In genomic region chr3:31531992-31532586, GRCh38 we compare ENCODE assay signal across 8 cellular contexts. TPM values are rescaled to one million over a fixed set of nuclear protein-coding genes. Genes with fewer than 3 reads are reported as not detected.
DNase-seq lines count a peak whose midpoint lies in the region; ATAC-seq lines count a peak whose summit lies in the region.

No MANE protein-coding gene starts in this region.

- no peaks in the 10 kb centered on the region for H3K9me3 Mint-ChIP-seq in activated T-helper 17 cell treated with anti-CD3 and anti-CD28 coated beads, Interleukin-2, amount 50 U/mL, for 72 hours
- peaks cover 0 to 2% (median 0%) of the 10 kb centered on the region in 7 donors for H3K9me3 Mint-ChIP-seq in naive B cell
- no peaks in the 10 kb centered on the region for H3K9me3 Mint-ChIP-seq in stimulated activated effector memory CD8-positive, alpha-beta T cell treated with anti-CD3 and anti-CD28 coated beads, Interleukin-12 subunit alpha, Interleukin-12 subunit beta, amount 100 ng/mL, for 72 hours

- ATAC-seq in activated T-helper 17 cell treated with anti-CD3 and anti-CD28 coated beads, Interleukin-2, amount 50 U/mL, for 72 hours (replicated peaks): peak; percentile 88
- ATAC-seq in naive B cell (ENCODE audit: low read depth in 2 of 2): peak; percentile 76 to 77
- ATAC-seq in stimulated activated effector memory CD8-positive, alpha-beta T cell treated with anti-CD3 and anti-CD28 coated beads, Interleukin-12 subunit alpha, Interleukin-12 subunit beta, amount 100 ng/mL, for 72 hours: peak; percentile 91

- H3K4me1 Mint-ChIP-seq in activated T-helper 17 cell treated with anti-CD3 and anti-CD28 coated beads, Interleukin-2, amount 50 U/mL, for 72 hours: peaks cover 13% of the 10 kb centered on the region
- H3K4me1 Mint-ChIP-seq in naive B cell: peaks cover 25 to 27% (median 25%) of the 10 kb centered on the region in 3 donors
- H3K4me1 Mint-ChIP-seq in stimulated activated effector memory CD8-positive, alpha-beta T cell treated with anti-CD3 and anti-CD28 coated beads, Interleukin-12 subunit alpha, Interleukin-12 subunit beta, amount 100 ng/mL, for 72 hours: peaks cover 13% of the 10 kb centered on the region

- H3K27me3 Mint-ChIP-seq in activated T-helper 17 cell treated with anti-CD3 and anti-CD28 coated beads, Interleukin-2, amount 50 U/mL, for 72 hours: no peaks in the 10 kb centered on the region
- H3K27me3 Mint-ChIP-seq in naive B cell: no peaks in the 10 kb centered on the region

- peaks cover 41% of the 10 kb centered on the region for H3K36me3 Mint-ChIP-seq in activated T-helper 17 cell treated with anti-CD3 and anti-CD28 coated beads, Interleukin-2, amount 50 U/mL, for 72 hours (ENCODE audit: low read depth)
- H3K36me3 Mint-ChIP-seq in naive B cell: no peaks in the 10 kb centered on the region
- H3K36me3 Mint-ChIP-seq in stimulated activated effector memory CD8-positive, alpha-beta T cell treated with anti-CD3 and anti-CD28 coated beads, Interleukin-12 subunit alpha, Interleukin-12 subunit beta, amount 100 ng/mL, for 72 hours: peaks cover 21% of the 10 kb centered on the region

- DNase-seq in Daoy (ENCODE audit: low read depth) (peak; percentile 98), GOT3 (lab: John Stamatoyannopoulos, UW) (peak; percentile 94), LHCN-M2 (ENCODE audit: low read depth) (peak; percentile 98), RPMI7951 (ENCODE audit: low read depth) (peak; percentile 98), fibroblast of gingiva (ENCODE audit: low read depth) (peak; percentile 99), naive B cell (peak; percentile 99)
- peak; percentile 94 to 97 for DNase-seq in stimulated activated effector memory CD8-positive, alpha-beta T cell treated with anti-CD3 and anti-CD28 coated beads, Interleukin-12 subunit alpha, Interleukin-12 subunit beta, amount 100 ng/mL, for 72 hours (ENCODE audit: low spot score in 2 of 2)

- peak overlapping the region; percentile 98 for H3K27ac Mint-ChIP-seq in activated T-helper 17 cell treated with anti-CD3 and anti-CD28 coated beads, Interleukin-2, amount 50 U/mL, for 72 hours
- H3K27ac Mint-ChIP-seq in naive B cell: peak overlapping the region in 5 of 6 donors; percentile 99 to 100 (median 99)
- H3K27ac Mint-ChIP-seq in stimulated activated effector memory CD8-positive, alpha-beta T cell treated with anti-CD3 and anti-CD28 coated beads, Interleukin-12 subunit alpha, Interleukin-12 subunit beta, amount 100 ng/mL, for 72 hours: peak overlapping the region; percentile 99

- no peak overlapping the region for H3K4me3 Mint-ChIP-seq in activated T-helper 17 cell treated with anti-CD3 and anti-CD28 coated beads, Interleukin-2, amount 50 U/mL, for 72 hours
- peak overlapping the region in 5 of 8 donors; percentile 96 to 98 (median 97) for H3K4me3 Mint-ChIP-seq in naive B cell
- no peak overlapping the region for H3K4me3 Mint-ChIP-seq in stimulated activated effector memory CD8-positive, alpha-beta T cell treated with anti-CD3 and anti-CD28 coated beads, Interleukin-12 subunit alpha, Interleukin-12 subunit beta, amount 100 ng/mL, for 72 hours

RNA-seq across cellular contexts. Expression of gene STT3B, which starts 0.6 kb away (rescaled TPM):
- total RNA-seq in Daoy (2014; rRNA removed; shearing (Covaris generic)): 74.7 and 85.9 TPM in 2 replicates
- total RNA-seq in LHCN-M2 (2014; rRNA removed): 132 and 144 TPM in 2 replicates
- 40.1 TPM for polyA plus RNA-seq in LHCN-M2 (2012)
- 175 and 186 TPM in 2 replicates for total RNA-seq in RPMI7951 (2014; rRNA removed; shearing (Covaris generic))
- total RNA-seq in activated T-helper 17 cell treated with anti-CD3 and anti-CD28 coated beads, Interleukin-2, amount 50 U/mL, for 72 hours: 100 to 1,000 TPM in 1 of 2 donors, 10 to 100 TPM in 1; 88.9 to 155 TPM
- polyA plus RNA-seq in naive B cell (ENCODE audit: low read depth in 6 of 6): 10 to 100 TPM; 58.0 to 80.3 (median 67.7) TPM

Comparison
In these comparisons a context has a peak if more than half of its experiments do, and no peak if none do; other contexts are left out.
1. Peak in every context shown above with its lines: DNase-seq and ATAC-seq.
2. H3K4me3 Mint-ChIP-seq: peak in naive B cell (5 of 8); none in activated T-helper 17 cell treated with anti-CD3 and anti-CD28 coated beads, Interleukin-2, amount 50 U/mL, for 72 hours (single experiment) and stimulated activated effector memory CD8-positive, alpha-beta T cell treated with anti-CD3 and anti-CD28 coated beads, Interleukin-12 subunit alpha, Interleukin-12 subunit beta, amount 100 ng/mL, for 72 hours (single experiment).